In the genomic region with DNA sequence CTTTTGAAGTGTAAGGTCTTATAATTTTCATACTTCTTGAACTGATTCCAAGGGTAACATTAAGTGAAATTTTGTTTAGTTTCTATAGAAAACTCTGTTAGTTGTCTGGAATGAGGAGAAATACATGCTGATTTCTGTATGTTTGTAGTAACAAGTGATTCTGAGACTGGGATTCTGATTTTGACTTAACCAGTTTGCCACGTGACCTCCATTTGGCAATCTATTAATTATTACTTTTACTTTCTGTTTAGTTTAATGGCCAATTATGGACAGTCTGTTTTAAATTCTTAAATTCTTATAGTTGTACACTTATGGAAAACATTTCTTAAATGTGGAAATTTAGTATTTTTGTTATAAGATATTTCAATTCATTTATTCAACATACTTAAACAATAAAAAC, we compare ENCODE assay signal across 18 cellular contexts.
DNase-seq lines count a peak whose midpoint lies in the region; ATAC-seq, FAIRE-seq and TF ChIP-seq lines count a peak whose summit lies in the region.
"Had no signal": no experiment of that assay in that cellular context is flagged by ENCODE, and none has a peak within 500 bp of the region (broad histone marks: within the 10 kb centered on the region; RNA-seq: fewer than 3 reads in every experiment).

No MANE protein-coding gene starts in this region.

- H3K23ac ChIP-seq in mesendoderm (ENCODE audit: low read length): no peak overlapping the region

- no TSS peak for BruUV-seq in endothelial cell of umbilical vein (replicated peaks; lab: Mats Ljungman, UMichigan)

- H3K36me3 ChIP-seq in endothelial cell of umbilical vein (ENCODE audit: control insufficient read depth in 2 of 2, extremely low read depth in 1 of 2, insufficient read depth in 2 of 2, low read length in 2 of 2) (no peaks in the 10 kb centered on the region), osteoblast (ENCODE audit: insufficient read depth, low read length) (no peaks in the 10 kb centered on the region), mesendoderm (ENCODE audit: control insufficient read depth, insufficient read depth, low read length) (no peaks in the 10 kb centered on the region)

- no peak overlapping the region for H3K18ac ChIP-seq in mesendoderm (ENCODE audit: low read length)

- peak; percentile 26 for DNase-seq in ACHN
- no peak for DNase-seq in HFFc6
- DNase-seq in endothelial cell of umbilical vein (ENCODE audit: low read depth, low spot score): peak; percentile 21
- DNase-seq in osteoblast (ENCODE audit: insufficient read length, low spot score, missing footprints): no peak
- no peak for DNase-seq in DMS53 (lab: John Stamatoyannopoulos, UW)
- no peak for DNase-seq in SK-N-DZ (ENCODE audit: low spot score)
- no peak for DNase-seq in activated CD8-positive, alpha-beta T cell treated with anti-CD3 and anti-CD28 coated beads for 36 hours
- no peak for DNase-seq in mesendoderm
- DNase-seq: activated naive CD8-positive, alpha-beta T cell treated with anti-CD3 and anti-CD28 coated beads, Interleukin-2, amount 50 U/mL, for 24 hours; activated T-cell treated with anti-CD3 and anti-CD28 coated beads, Interleukin-2, amount 50 U/mL, for 72 hours; cerebellar nuclear complex; DMS79; H7; SIG-M5; T-helper 9 cell had no signal

- no peak overlapping the region for H4K5ac ChIP-seq in mesendoderm (ENCODE audit: low read length)

- dilution Hi-C loops in endothelial cell of umbilical vein (cut with MboI; ENCODE audit: extremely low pct_ligation_motif_present, low sequenced_read_pairs): no loop called here

- TF ChIP-seq CTCF in HFFc6 (IDR thresholded peaks at IDR 0.05): no peak
- no peak for TF ChIP-seq CTCF in endothelial cell of umbilical vein (IDR thresholded peaks at IDR 0.05; ENCODE audit: extremely low read depth in 1 of 2, insufficient read depth in 1 of 2, low read depth in 1 of 2, low read length in 2 of 2)
- TF ChIP-seq CTCF in osteoblast (IDR thresholded peaks at IDR 0.05; ENCODE audit: extremely low read depth, low read depth, low read length): no peak
- no peak for TF ChIP-seq CTCF in activated CD8-positive, alpha-beta T cell treated with anti-CD3 and anti-CD28 coated beads for 36 hours (IDR thresholded peaks at IDR 0.05)

- no peak for TF ChIP-seq POLR2A in endothelial cell of umbilical vein (IDR thresholded peaks at IDR 0.05; ENCODE audit: low read depth, low read length)

- H3K36me3 Mint-ChIP-seq in HFFc6 (ENCODE audit: low read depth): peaks cover 14% of the 10 kb centered on the region
- peaks cover 29% of the 10 kb centered on the region for H3K36me3 Mint-ChIP-seq in activated CD8-positive, alpha-beta T cell treated with anti-CD3 and anti-CD28 coated beads for 36 hours (ENCODE audit: low read depth)

- CTCF ChIA-PET in endothelial cell of umbilical vein (lab: Charles Lee): no interaction called here
- CTCF ChIA-PET in activated CD8-positive, alpha-beta T cell treated with anti-CD3 and anti-CD28 coated beads for 36 hours (lab: Charles Lee): no interaction called here

- no peak overlapping the region for H2AK5ac ChIP-seq in mesendoderm (ENCODE audit: low read length)

- H3K4me3 ChIP-seq in endothelial cell of umbilical vein (replicated peaks in 1 of 3; ENCODE audit: insufficient read depth in 1 of 3, low read depth in 1 of 3, low read length in 3 of 3): no peak overlapping the region
- H3K4me3 ChIP-seq in osteoblast (ENCODE audit: insufficient read depth, low read length): no peak overlapping the region
- H3K4me3 ChIP-seq in mesendoderm (ENCODE audit: low read length): no peak overlapping the region

- H3K27ac ChIP-seq in endothelial cell of umbilical vein (ENCODE audit: insufficient read depth, low read depth, low read length) (no peak overlapping the region), osteoblast (ENCODE audit: low read depth, low read length) (no peak overlapping the region), mesendoderm (ENCODE audit: low read depth, low read length) (no peak overlapping the region)

- no peak overlapping the region for H3K4ac ChIP-seq in mesendoderm (ENCODE audit: low read depth, low read length)

- no peaks in the 10 kb centered on the region for H4K20me1 ChIP-seq in endothelial cell of umbilical vein (replicated peaks; ENCODE audit: control insufficient read depth, extremely low read depth, insufficient read depth, low read length)
- H4K20me1 ChIP-seq in osteoblast (ENCODE audit: insufficient read depth, low read length): no peaks in the 10 kb centered on the region

- peaks cover 25% of the 10 kb centered on the region for H3K4me1 Mint-ChIP-seq in HFFc6 (ENCODE audit: low read depth)
- H3K4me1 Mint-ChIP-seq in activated CD8-positive, alpha-beta T cell treated with anti-CD3 and anti-CD28 coated beads for 36 hours (ENCODE audit: low read depth): peaks cover 6% of the 10 kb centered on the region
- H3K4me1 Mint-ChIP-seq: stimulated activated effector memory CD8-positive, alpha-beta T cell treated with anti-CD3 and anti-CD28 coated beads, Interleukin-12 subunit alpha, Interleukin-12 subunit beta, amount 100 ng/mL, for 72 hours had no signal

- ATAC-seq in activated CD8-positive, alpha-beta T cell treated with anti-CD3 and anti-CD28 coated beads for 36 hours: no peak
- ATAC-seq: activated naive CD8-positive, alpha-beta T cell treated with anti-CD3 and anti-CD28 coated beads, Interleukin-2, amount 50 U/mL, for 24 hours; activated T-cell treated with anti-CD3 and anti-CD28 coated beads, Interleukin-2, amount 50 U/mL, for 72 hours; stimulated activated effector memory CD8-positive, alpha-beta T cell treated with anti-CD3 and anti-CD28 coated beads, Interleukin-12 subunit alpha, Interleukin-12 subunit beta, amount 100 ng/mL, for 72 hours had no signal

- H2AFZ ChIP-seq in endothelial cell of umbilical vein (ENCODE audit: low read depth, low read length): no peak overlapping the region
- H2AFZ ChIP-seq in osteoblast (ENCODE audit: low read length): no peak overlapping the region

- no peak overlapping the region for H3K9ac ChIP-seq in endothelial cell of umbilical vein (replicated peaks; ENCODE audit: extremely low read depth, insufficient read depth, low read length)
- no peak overlapping the region for H3K9ac ChIP-seq in mesendoderm (ENCODE audit: low read length)

- H2BK120ac ChIP-seq in mesendoderm (ENCODE audit: low read depth, low read length): no peak overlapping the region

- H3K27ac Mint-ChIP-seq in HFFc6: peak overlapping the region; percentile 54; the same call in 1 of the 2 replicates
- H3K27ac Mint-ChIP-seq in activated CD8-positive, alpha-beta T cell treated with anti-CD3 and anti-CD28 coated beads for 36 hours: no peak overlapping the region
- H3K27ac Mint-ChIP-seq: activated naive CD8-positive, alpha-beta T cell treated with anti-CD3 and anti-CD28 coated beads, Interleukin-2, amount 50 U/mL, for 24 hours; activated T-cell treated with anti-CD3 and anti-CD28 coated beads, Interleukin-2, amount 50 U/mL, for 72 hours; memory B cell; stimulated activated effector memory CD8-positive, alpha-beta T cell treated with anti-CD3 and anti-CD28 coated beads, Interleukin-12 subunit alpha, Interleukin-12 subunit beta, amount 100 ng/mL, for 72 hours had no signal

- H3K56ac ChIP-seq in mesendoderm (ENCODE audit: low read length): no peak overlapping the region

- H3K79me2 ChIP-seq in endothelial cell of umbilical vein (ENCODE audit: control insufficient read depth, insufficient read depth, low read length): peaks cover 17% of the 10 kb centered on the region
- H3K79me2 ChIP-seq in osteoblast (ENCODE audit: insufficient read depth, low read length): peaks cover 4% of the 10 kb centered on the region
- no peaks in the 10 kb centered on the region for H3K79me2 ChIP-seq in mesendoderm (ENCODE audit: control insufficient read depth, insufficient read depth, low read length)

- H3K9me1 ChIP-seq in endothelial cell of umbilical vein (replicated peaks; ENCODE audit: control insufficient read depth, extremely low read depth, insufficient read depth, low read length): no peaks in the 10 kb centered on the region

- H3K4me2 ChIP-seq in endothelial cell of umbilical vein (ENCODE audit: insufficient read depth, low read length) (no peak overlapping the region), osteoblast (ENCODE audit: insufficient read depth, low read length) (peak overlapping the region; percentile 56), mesendoderm (ENCODE audit: low read length) (no peak overlapping the region)

- no peak overlapping the region for H2BK15ac ChIP-seq in mesendoderm (replicated peaks; ENCODE audit: low read depth)

- no peak overlapping the region for H4K8ac ChIP-seq in mesendoderm (ENCODE audit: low read depth, low read length)

- no peak for FAIRE-seq in endothelial cell of umbilical vein (lab: Jason Lieb, UNC)
- FAIRE-seq: urothelium cell line had no signal

- no peaks in the 10 kb centered on the region for H3K27me3 ChIP-seq in endothelial cell of umbilical vein (ENCODE audit: control insufficient read depth in 2 of 2, insufficient read depth in 2 of 2, low read length in 2 of 2)
- no peaks in the 10 kb centered on the region for H3K27me3 ChIP-seq in osteoblast (ENCODE audit: insufficient read depth, low read length)
- no peaks in the 10 kb centered on the region for H3K27me3 ChIP-seq in mesendoderm (ENCODE audit: insufficient read depth, low read length, poor library complexity)

- POLR2A ChIA-PET in endothelial cell of umbilical vein (lab: Charles Lee): no interaction called here
- POLR2A ChIA-PET in activated CD8-positive, alpha-beta T cell treated with anti-CD3 and anti-CD28 coated beads for 36 hours (lab: Charles Lee): no interaction called here

- H3K9me3 ChIP-seq in endothelial cell of umbilical vein (replicated peaks; ENCODE audit: control insufficient read depth, insufficient read depth, low read length) (no peaks in the 10 kb centered on the region), osteoblast (ENCODE audit: low read depth, low read length) (no peaks in the 10 kb centered on the region)

- H3K9me3 Mint-ChIP-seq in HFFc6: no peaks in the 10 kb centered on the region
- peaks cover 3% of the 10 kb centered on the region for H3K9me3 Mint-ChIP-seq in activated CD8-positive, alpha-beta T cell treated with anti-CD3 and anti-CD28 coated beads for 36 hours

- H2BK5ac ChIP-seq in mesendoderm (ENCODE audit: low read length): no peak overlapping the region

- intact Hi-C loops in endothelial cell of umbilical vein (cut with micrococcal nuclease): no loop called here
- intact Hi-C loops in activated CD8-positive, alpha-beta T cell treated with anti-CD3 and anti-CD28 coated beads for 36 hours (cut with micrococcal nuclease): no loop called here

- H3K79me1 ChIP-seq in mesendoderm (ENCODE audit: low read length): no peaks in the 10 kb centered on the region

- no CpG with 5 or more reads among the region's 1 CpG for WGBS in mesendoderm (ENCODE audit: extremely low coverage, insufficient coverage, low lambda C conversion rate)

- no peaks in the 10 kb centered on the region for H3K27me3 Mint-ChIP-seq in HFFc6 (ENCODE audit: insufficient read depth)
- H3K27me3 Mint-ChIP-seq in activated CD8-positive, alpha-beta T cell treated with anti-CD3 and anti-CD28 coated beads for 36 hours: no peaks in the 10 kb centered on the region
- H3K27me3 Mint-ChIP-seq: activated naive CD8-positive, alpha-beta T cell treated with anti-CD3 and anti-CD28 coated beads, Interleukin-2, amount 50 U/mL, for 24 hours; memory B cell had no signal

- in situ Hi-C loops in ACHN (cut with HindIII; ENCODE audit: low pct_ligation_motif_present, low pct_unique_long_range_greater_than_20kb, low sequenced_read_pairs): no loop called here

- peak overlapping the region; percentile 58 for H3K4me3 Mint-ChIP-seq in HFFc6
- no peak overlapping the region for H3K4me3 Mint-ChIP-seq in activated CD8-positive, alpha-beta T cell treated with anti-CD3 and anti-CD28 coated beads for 36 hours
- H3K4me3 Mint-ChIP-seq: activated naive CD8-positive, alpha-beta T cell treated with anti-CD3 and anti-CD28 coated beads, Interleukin-2, amount 50 U/mL, for 24 hours; activated T-cell treated with anti-CD3 and anti-CD28 coated beads, Interleukin-2, amount 50 U/mL, for 72 hours; memory B cell; stimulated activated effector memory CD8-positive, alpha-beta T cell treated with anti-CD3 and anti-CD28 coated beads, Interleukin-12 subunit alpha, Interleukin-12 subunit beta, amount 100 ng/mL, for 72 hours had no signal

- H3K4me1 ChIP-seq in endothelial cell of umbilical vein (ENCODE audit: control insufficient read depth, extremely low read depth, insufficient read depth, low read length) (no peaks in the 10 kb centered on the region), osteoblast (ENCODE audit: insufficient read depth, low read length) (peaks cover 3% of the 10 kb centered on the region), mesendoderm (ENCODE audit: control insufficient read depth, low read depth, low read length) (no peaks in the 10 kb centered on the region)

Comparison
In these comparisons a context has a peak if more than half of its experiments do, and no peak if none do; other contexts are left out.
1. DNase-seq: peak in ACHN (single experiment) and endothelial cell of umbilical vein (single experiment); none in HFFc6 (single experiment), osteoblast (single experiment), DMS53 (single experiment), SK-N-DZ (single experiment), activated CD8-positive, alpha-beta T cell treated with anti-CD3 and anti-CD28 coated beads for 36 hours (single experiment) and mesendoderm (single experiment).